Comparison of ENCODE assay signal across 9 cellular contexts in genomic region chr9:83106772-83107171, GRCh38. TPM values are rescaled to one million over a fixed set of nuclear protein-coding genes. Genes with fewer than 3 reads are reported as not detected.
"Had no signal": no experiment of that assay in that cellular context is flagged by ENCODE, and none has a peak within 500 bp of the region (broad histone marks: within the 10 kb centered on the region; RNA-seq: fewer than 3 reads in every experiment).

No MANE protein-coding gene starts in this region.

- H3K4me3 ChIP-seq: GM12878 had no signal

- ATAC-seq: GM12878 had no signal

- FAIRE-seq: G401.6, GM12878, GM12891, GM12892, GM18507, GM19239 had no signal

- DNase-seq: GDM1, GF-D8 had no signal

RNA-seq across cellular contexts. Expression of gene RASEF, which starts 43.8 kb away (rescaled TPM):
- total RNA-seq: G401 had no signal
